Comparison of ENCODE assay signal across 12 cellular contexts in the genomic region with DNA sequence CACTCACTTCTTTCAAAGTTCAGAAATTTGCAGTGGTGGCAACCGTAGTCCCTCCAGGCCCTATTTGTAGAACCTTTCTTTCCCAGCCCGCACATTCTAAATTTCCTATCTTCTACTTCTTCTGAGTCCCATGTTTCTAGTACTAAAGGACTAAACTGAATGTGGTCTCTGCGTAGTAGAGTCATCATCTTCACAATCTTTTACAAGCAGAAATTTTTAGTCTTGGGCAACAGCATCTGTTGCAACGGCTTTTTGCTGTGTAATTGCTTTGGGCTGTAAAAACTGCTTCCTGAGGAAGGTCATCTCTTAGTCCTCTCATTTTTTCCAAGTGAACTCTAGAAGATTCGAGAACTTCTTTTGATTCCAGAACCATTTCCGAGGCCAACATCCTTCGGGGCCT. TPM values are rescaled to one million over a fixed set of nuclear protein-coding genes. Genes with fewer than 3 reads are reported as not detected.
DNase-seq lines count a peak whose midpoint lies in the region; ATAC-seq lines count a peak whose summit lies in the region.
"Had no signal": no experiment of that assay in that cellular context is flagged by ENCODE, and none has a peak within 500 bp of the region (broad histone marks: within the 10 kb centered on the region; RNA-seq: fewer than 3 reads in every experiment).

No MANE protein-coding gene starts in this region.

- ATAC-seq in Right ventricle myocardium superior (ENCODE audit: poor library complexity) (peak; percentile 73), GM19467 (IDR thresholded peaks at IDR 0.05; ENCODE audit: unreplicated experiment) (no peak), HG03095 (IDR thresholded peaks at IDR 0.05; ENCODE audit: unreplicated experiment) (no peak)
- ATAC-seq in activated CD8-positive, alpha-beta memory T cell treated with anti-CD3 and anti-CD28 coated beads, Interleukin-2, amount 10 ng/mL, durations not matched to agents 7 days and 5 days, result no peak
- ATAC-seq: WTC11 had no signal

- peaks cover 26% of the 10 kb centered on the region for H3K4me1 Mint-ChIP-seq in activated CD8-positive, alpha-beta memory T cell treated with anti-CD3 and anti-CD28 coated beads, Interleukin-2, amount 10 ng/mL, durations not matched to agents 7 days and 5 days

- no peak overlapping the region for H3K4me3 Mint-ChIP-seq in activated CD8-positive, alpha-beta memory T cell treated with anti-CD3 and anti-CD28 coated beads, Interleukin-2, amount 10 ng/mL, durations not matched to agents 7 days and 5 days
- H3K4me3 Mint-ChIP-seq: activated T-cell treated with anti-CD3 and anti-CD28 coated beads, Interleukin-2, amount 50 U/mL, for 24 hours; brain; nephron; WTC11 had no signal

- no peak overlapping the region for H3K4me3 ChIP-seq in skin epidermis

- DNase-seq in EH (ENCODE audit: low read depth) (peak; percentile 3), OCI-M1 (lab: John Stamatoyannopoulos, UW) (peak; percentile 35), Right ventricle myocardium superior (no peak), AG08396 (ENCODE audit: low spot score) (no peak)
- DNase-seq in activated CD8-positive, alpha-beta memory T cell treated with anti-CD3 and anti-CD28 coated beads, Interleukin-2, amount 10 ng/mL, durations not matched to agents 7 days and 5 days, result no peak
- DNase-seq: activated T-cell treated with anti-CD3 and anti-CD28 coated beads, Interleukin-2, amount 50 U/mL, for 24 hours had no signal

- no peaks in the 10 kb centered on the region for H3K36me3 Mint-ChIP-seq in activated CD8-positive, alpha-beta memory T cell treated with anti-CD3 and anti-CD28 coated beads, Interleukin-2, amount 10 ng/mL, durations not matched to agents 7 days and 5 days
- H3K36me3 Mint-ChIP-seq: brain, WTC11 had no signal

- intact Hi-C loops in Right ventricle myocardium superior (cut with DNase I), result no loop called here

- H3K27ac ChIP-seq in skin epidermis, result peak overlapping the region in 11 of 21 experiments; percentile 12 to 73 (median 30)

- H3K27me3 Mint-ChIP-seq in activated CD8-positive, alpha-beta memory T cell treated with anti-CD3 and anti-CD28 coated beads, Interleukin-2, amount 10 ng/mL, durations not matched to agents 7 days and 5 days, result peaks cover 7% of the 10 kb centered on the region
- H3K27me3 Mint-ChIP-seq: activated T-cell treated with anti-CD3 and anti-CD28 coated beads, Interleukin-2, amount 50 U/mL, for 24 hours; brain had no signal

- no peaks in the 10 kb centered on the region for H3K9me3 Mint-ChIP-seq in activated CD8-positive, alpha-beta memory T cell treated with anti-CD3 and anti-CD28 coated beads, Interleukin-2, amount 10 ng/mL, durations not matched to agents 7 days and 5 days (ENCODE audit: low read depth)
- H3K9me3 Mint-ChIP-seq: activated T-cell treated with anti-CD3 and anti-CD28 coated beads, Interleukin-2, amount 50 U/mL, for 24 hours; brain; nephron; WTC11 had no signal

- no peak overlapping the region for H3K27ac Mint-ChIP-seq in activated CD8-positive, alpha-beta memory T cell treated with anti-CD3 and anti-CD28 coated beads, Interleukin-2, amount 10 ng/mL, durations not matched to agents 7 days and 5 days
- H3K27ac Mint-ChIP-seq: activated T-cell treated with anti-CD3 and anti-CD28 coated beads, Interleukin-2, amount 50 U/mL, for 24 hours; brain; nephron; WTC11 had no signal

- CTCF ChIA-PET in activated CD8-positive, alpha-beta memory T cell treated with anti-CD3 and anti-CD28 coated beads, Interleukin-2, amount 10 ng/mL, durations not matched to agents 7 days and 5 days (lab: Charles Lee), result no interaction called here

RNA-seq across cellular contexts. Expression of gene VAV3, which starts 23.9 kb away (rescaled TPM):
- 1.6 TPM for total RNA-seq in Right ventricle myocardium superior
- 1 to 10 TPM; 3.1 to 4.5 TPM for total RNA-seq in activated CD8-positive, alpha-beta memory T cell treated with anti-CD3 and anti-CD28 coated beads, Interleukin-2, amount 10 ng/mL, durations not matched to agents 7 days and 5 days

Comparison
In these comparisons a context has a peak if more than half of its experiments do, and no peak if none do; other contexts are left out.
1. DNase-seq: peak in EH (single experiment) and OCI-M1 (single experiment); none in Right ventricle myocardium superior (single experiment), activated CD8-positive, alpha-beta memory T cell treated with anti-CD3 and anti-CD28 coated beads, Interleukin-2, amount 10 ng/mL, durations not matched to agents 7 days and 5 days (single experiment) and AG08396 (single experiment).